ENCODE assay signal across 33 cellular contexts in the genomic region with DNA sequence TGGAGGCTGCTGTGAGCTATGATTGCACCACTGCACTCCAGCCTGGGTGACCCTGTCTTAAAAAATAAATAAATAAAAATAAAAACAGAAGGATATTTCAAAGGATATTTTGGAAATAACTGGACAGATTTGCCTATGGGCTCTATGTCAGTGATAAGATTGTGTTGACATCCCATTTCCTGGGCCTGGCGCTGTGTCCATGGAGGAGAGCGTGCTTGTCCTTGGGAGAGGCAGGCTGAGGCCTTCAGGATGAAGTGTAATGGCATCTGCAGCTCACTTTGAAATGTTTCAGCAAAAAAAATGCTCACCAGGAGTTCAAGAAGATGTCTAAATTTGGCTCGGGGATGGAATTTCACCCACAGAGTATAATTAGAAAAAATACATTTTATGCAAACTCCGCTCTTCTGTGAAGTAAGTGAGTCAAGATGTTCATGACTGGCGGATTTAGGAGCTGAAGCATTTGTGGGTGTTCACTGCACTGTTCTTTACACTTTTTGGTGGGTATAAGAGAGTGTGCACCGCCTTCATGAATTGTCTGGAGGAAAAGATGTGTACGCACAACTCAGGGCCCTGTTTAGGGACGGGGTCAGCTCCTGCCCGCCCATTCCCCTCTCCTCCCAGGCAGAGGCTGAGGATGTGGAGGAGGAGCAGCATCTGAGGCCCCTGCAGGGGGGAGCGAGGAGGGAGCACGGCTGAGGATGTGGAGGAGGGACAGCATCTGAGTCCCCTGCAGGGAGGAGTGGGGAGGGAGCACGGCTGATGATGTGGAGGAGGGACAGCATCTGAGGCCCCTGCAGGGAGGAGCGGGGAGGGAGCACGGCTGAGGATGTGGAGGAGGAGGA. TPM values are rescaled to one million over a fixed set of nuclear protein-coding genes. Genes with fewer than 3 reads are reported as not detected.
DNase-seq lines count a peak whose midpoint lies in the region; ATAC-seq and TF ChIP-seq lines count a peak whose summit lies in the region.
"Had no signal": no experiment of that assay in that cellular context is flagged by ENCODE, and none has a peak within 500 bp of the region (broad histone marks: within the 10 kb centered on the region; RNA-seq: fewer than 3 reads in every experiment).

No MANE protein-coding gene starts in this region.

- H3K27me3 ChIP-seq in spleen (replicated peaks in 1 of 7), result peaks cover 0 to 6% (median 0%) of the 10 kb centered on the region in 7 donors
- H3K27me3 ChIP-seq: brain microvascular endothelial cell had no signal

- ATAC-seq in HG03108 (IDR thresholded peaks at IDR 0.05; ENCODE audit: unreplicated experiment), result no peak
- ATAC-seq: stimulated activated effector memory CD8-positive, alpha-beta T cell treated with anti-CD3 and anti-CD28 coated beads, Interleukin-12 subunit alpha, Interleukin-12 subunit beta, amount 100 ng/mL, for 72 hours had no signal

- DNase-seq in activated naive CD4-positive, alpha-beta T cell treated with anti-CD3 and anti-CD28 coated beads, Interleukin-2, amount 50 U/mL, for 16 hours, result peak; percentile 0
- DNase-seq in activated naive CD4-positive, alpha-beta T cell (lab: John Stamatoyannopoulos, UW), result no peak
- DNase-seq in brain pericyte (ENCODE audit: low read depth, low spot score) (peak; percentile 34), left kidney (ENCODE audit: low read depth, low spot score) (peak; percentile 39), spleen (peak; percentile 29), SKM-1 (lab: John Stamatoyannopoulos, UW; ENCODE audit: unreplicated experiment) (no peak), NCI-H1694 (lab: John Stamatoyannopoulos, UW) (no peak)
- DNase-seq: activated B cell treated with CpG ODN at 0.5 μM for 24 hours; activated CD4-positive, alpha-beta memory T cell treated with anti-CD3 and anti-CD28 coated beads for 36 hours; activated CD8-positive, alpha-beta memory T cell treated with anti-CD3 and anti-CD28 coated beads, Interleukin-2, amount 50 U/mL, for 48 hours; brain microvascular endothelial cell; C1 segment of cervical spinal cord; Calu3; HCEC 1CT; naive B cell; NCI-H1048; NCI-H1930; NCI-H2227 treated with DMSO at 0.1 percent for 48 hours; NCI-H748 treated with DMSO at 0.1 percent for 48 hours; occipital lobe; retina; stimulated activated CD4-positive, alpha-beta T cell treated with anti-CD3 and anti-CD28 coated beads, Interleukin-2, amount 100 ng/mL, for 48 hours; substantia nigra; T1000 had no signal

- H3K36me3 ChIP-seq in spleen, result no peaks in the 10 kb centered on the region
- H3K36me3 ChIP-seq: brain microvascular endothelial cell had no signal

- intact Hi-C loops in spleen (cut with DNase I; ENCODE audit: low total_unique reads), result no loop called here

- TF ChIP-seq CTCF in spleen (IDR thresholded peaks at IDR 0.05 in 8 of 11, conservative IDR thresholded peaks at IDR 0.05 in 3 of 11), result no peak

- H3K4me3 ChIP-seq in spleen, result no peak overlapping the region
- H3K4me3 ChIP-seq: smooth muscle cell had no signal

- peaks cover 3 to 52% (median 37%) of the 10 kb centered on the region in 8 donors for H3K9me3 ChIP-seq in spleen

- H3K4me1 ChIP-seq in spleen, result no peaks in the 10 kb centered on the region

- no peak overlapping the region for H3K27ac ChIP-seq in spleen
- H3K27ac ChIP-seq: brain microvascular endothelial cell had no signal

- WGBS in spleen, 5 donors, result 82 to 85% (median 83%) methylated on average over 14 of the region's 14 CpGs

- TF ChIP-seq POLR2A in spleen (IDR thresholded peaks at IDR 0.05), result no peak

RNA-seq across cellular contexts. Expression of a gene that starts 18.5 kb away (rescaled TPM):
- total RNA-seq in spleen, result not detected
- not detected for polyA plus RNA-seq in spleen
- total RNA-seq: A172; activated B cell treated with CpG ODN at 0.5 μM for 24 hours; activated CD4-positive, alpha-beta memory T cell treated with anti-CD3 and anti-CD28 coated beads for 36 hours; activated T-helper 2 cell treated with anti-CD3 and anti-CD28 coated beads, Interferon-gamma antibody, Interleukin-2, Interleukin-4, amounts not matched to agents 10 μg/mL and 5 μg/mL and 100 μg/mL, durations not matched to agents 14 hours and 24 hours and 36 hours; Calu3; Daoy; mesenteric fat pad; occipital lobe; OCI-LY7; Right ventricle myocardium superior; smooth muscle cell had no signal
- polyA plus RNA-seq: smooth muscle cell had no signal

Comparison
In these comparisons a context has a peak if more than half of its experiments do, and no peak if none do; other contexts are left out.
1. DNase-seq: peak in activated naive CD4-positive, alpha-beta T cell treated with anti-CD3 and anti-CD28 coated beads, Interleukin-2, amount 50 U/mL, for 16 hours (single experiment), brain pericyte (single experiment), left kidney (single experiment) and spleen (single experiment); none in activated naive CD4-positive, alpha-beta T cell (0 of 4), SKM-1 (single experiment) and NCI-H1694 (single experiment).